In genomic region chr7:97872025-97872669, GRCh38 we compare ENCODE assay signal across 1 cellular context.
A peak's percentile ranks its signal among the peaks of the same experiment; 100 is the strongest.
TF ChIP-seq lines count a peak whose summit lies in the region.

ASNS (minus strand) TSS chr7:97872408; CDS start chr7:97869156, 3,252 bp downstream.

TF ChIP-seq in HepG2, 621 proteins besides CTCF, POLR2A, EP300 and RAD21 (continued from another document and continues in another):
- TF ChIP-seq ZNF142 (CRISPR knock-in tag; IDR thresholded peaks at IDR 0.05) (peak; percentile 57; the same call in 1 of the 2 replicates), ZBTB4 (CRISPR knock-in tag; IDR thresholded peaks at IDR 0.05; ENCODE audit: borderline replicate concordance) (peak; percentile 42; the same call in 1 of the 2 replicates), TGIF2 (CRISPR knock-in tag; IDR thresholded peaks at IDR 0.05) (peak; percentile 89), GABPA (IDR thresholded peaks at IDR 0.05; ENCODE audit: low read depth, low read length) (no peak), GABPA (CRISPR knock-in tag; IDR thresholded peaks at IDR 0.05; ENCODE audit: low read depth) (peak; percentile 71), POLR2AphosphoS5 (IDR thresholded peaks at IDR 0.05; ENCODE audit: low read depth, low read length) (peak; percentile 71), IRF9 (CRISPR knock-in tag; IDR thresholded peaks at IDR 0.05; ENCODE audit: borderline replicate concordance) (peak; percentile 96), TBL1XR1 (IDR thresholded peaks at IDR 0.05; ENCODE audit: borderline replicate concordance, low read length, partially characterized antibody) (no peak), ZNF337 (CRISPR knock-in tag; IDR thresholded peaks at IDR 0.05; ENCODE audit: borderline replicate concordance, low read depth) (no peak), CREBL2 (CRISPR knock-in tag; IDR thresholded peaks at IDR 0.05; ENCODE audit: borderline replicate concordance) (peak; percentile 53; the same call in 1 of the 2 replicates), NFE2L2 (IDR thresholded peaks at IDR 0.05; ENCODE audit: low read length) (no peak), KDM5B (CRISPR knock-in tag; IDR thresholded peaks at IDR 0.05; ENCODE audit: borderline replicate concordance) (peak; percentile 78; the same call in 1 of the 2 replicates), CBX2 (IDR thresholded peaks at IDR 0.05; ENCODE audit: low read depth, low read length) (no peak), CBX2 (CRISPR knock-in tag; IDR thresholded peaks at IDR 0.05; ENCODE audit: low read depth) (0 out of 2 replicates have a peak, but pooled peaks have one; percentile 34), CREM (IDR thresholded peaks at IDR 0.05) (0 out of 2 replicates have a peak, but pooled peaks have one; percentile 22), CREM (CRISPR knock-in tag; IDR thresholded peaks at IDR 0.05) (no peak), GLMP (CRISPR knock-in tag; IDR thresholded peaks at IDR 0.05; ENCODE audit: borderline replicate concordance) (no peak), ZNF709 (CRISPR knock-in tag; IDR thresholded peaks at IDR 0.05) (no peak; the same call in 1 of the 2 replicates), IRF1 (CRISPR knock-in tag; IDR thresholded peaks at IDR 0.05; ENCODE audit: low read depth) (no peak), ZNF605 (CRISPR knock-in tag; IDR thresholded peaks at IDR 0.05) (peak; percentile 39; the same call in 1 of the 2 replicates), ZNF451 (CRISPR knock-in tag; IDR thresholded peaks at IDR 0.05) (0 out of 2 replicates have a peak, but pooled peaks have one; percentile 30), SP5 (CRISPR knock-in tag; IDR thresholded peaks at IDR 0.05; ENCODE audit: borderline replicate concordance, low read depth) (peak; percentile 85), ZNF382 (CRISPR knock-in tag; IDR thresholded peaks at IDR 0.05; ENCODE audit: borderline replicate concordance) (no peak), NFYB (CRISPR knock-in tag; IDR thresholded peaks at IDR 0.05) (peak; percentile 80), JARID2 (CRISPR knock-in tag; IDR thresholded peaks at IDR 0.05; ENCODE audit: insufficient replicate concordance) (peak; percentile 48), KMT2B (CRISPR knock-in tag; IDR thresholded peaks at IDR 0.05) (peak; percentile 84; the same call in 1 of the 2 replicates), JDP2 (CRISPR knock-in tag; IDR thresholded peaks at IDR 0.05; ENCODE audit: borderline replicate concordance) (no peak), ZNF878 (CRISPR knock-in tag; IDR thresholded peaks at IDR 0.05) (0 out of 2 replicates have a peak, but pooled peaks have one; percentile 65), GTF3A (CRISPR knock-in tag; conservative IDR thresholded peaks at IDR 0.05) (0 out of 2 replicates have a peak, but pooled peaks have one; percentile 13), KDM1A (CRISPR knock-in tag; IDR thresholded peaks at IDR 0.05) (0 out of 2 replicates have a peak, but pooled peaks have one; percentile 48), FOXP1 (IDR thresholded peaks at IDR 0.05) (no peak), FOXP1 (CRISPR knock-in tag; IDR thresholded peaks at IDR 0.05) (peak; percentile 17; the same call in 1 of the 2 replicates), ZNF687 (CRISPR knock-in tag; IDR thresholded peaks at IDR 0.05) (peak; percentile 95), CREB3 (CRISPR knock-in tag; IDR thresholded peaks at IDR 0.05) (no peak), ZNF124 (CRISPR knock-in tag; IDR thresholded peaks at IDR 0.05) (peak; percentile 85; the same call in 1 of the 2 replicates), BORCS8-MEF2B (CRISPR knock-in tag; IDR thresholded peaks at IDR 0.05) (no peak; the same call in 1 of the 2 replicates), ZNF343 (CRISPR knock-in tag; IDR thresholded peaks at IDR 0.05) (0 out of 2 replicates have a peak, but pooled peaks have one; percentile 60), TSC22D2 (CRISPR knock-in tag; IDR thresholded peaks at IDR 0.05; ENCODE audit: borderline replicate concordance) (peak; percentile 73; the same call in 1 of the 2 replicates), THAP9 (CRISPR knock-in tag; IDR thresholded peaks at IDR 0.05; ENCODE audit: borderline replicate concordance) (peak; percentile 61; the same call in 1 of the 2 replicates), JUN (CRISPR knock-in tag; IDR thresholded peaks at IDR 0.05) (no peak)
